ENCODE assay signal across 13 cellular contexts in genomic region chr20:14902432-14903089, GRCh38.
DNase-seq lines count a peak whose midpoint lies in the region; ATAC-seq and TF ChIP-seq lines count a peak whose summit lies in the region.
"Had no signal": no experiment of that assay in that cellular context is flagged by ENCODE, and none has a peak within 500 bp of the region (broad histone marks: within the 10 kb centered on the region; RNA-seq: fewer than 3 reads in every experiment).

No MANE protein-coding gene starts in this region.

- H3K4me1 Mint-ChIP-seq in WTC11: peaks cover 13% of the 10 kb centered on the region
- H3K4me1 Mint-ChIP-seq: B cell had no signal

- no peak overlapping the region for H3K27ac ChIP-seq in WERI-Rb-1
- H3K27ac ChIP-seq: SK-N-MC had no signal

- DNase-seq in MV-4-11 (lab: John Stamatoyannopoulos, UW): peak; percentile 95
- no peak for DNase-seq in WTC11 (ENCODE audit: low spot score)
- DNase-seq in NCI-H1092 treated with DMSO at 0.1 percent for 48 hours (lab: John Stamatoyannopoulos, UW): no peak
- no peak for DNase-seq in WERI-Rb-1
- no peak for DNase-seq in NCI-H748 treated with DMSO at 0.1 percent for 48 hours (lab: John Stamatoyannopoulos, UW)
- DNase-seq: NCI-H2171 treated with DMSO at 0.1 percent for 48 hours; stimulated activated CD4-positive, alpha-beta T cell treated with anti-CD3 and anti-CD28 coated beads, Interleukin-2, amount 100 ng/mL, for 24 hours had no signal

- no peaks in the 10 kb centered on the region for H3K27me3 ChIP-seq in WERI-Rb-1 (ENCODE audit: insufficient read depth, low read depth, severe bottlenecking)

- TF ChIP-seq CTCF in WTC11 (IDR thresholded peaks at IDR 0.05) (no peak), WERI-Rb-1 (IDR thresholded peaks at IDR 0.05; ENCODE audit: low read depth, low read length) (no peak)

- POLR2A ChIA-PET in WTC11 (lab: Charles Lee): no interaction called here

- no peak overlapping the region for H3K27ac Mint-ChIP-seq in WTC11
- H3K27ac Mint-ChIP-seq: B cell, IgD-negative memory B cell had no signal

- no peak overlapping the region for H3K4me3 Mint-ChIP-seq in WTC11
- H3K4me3 Mint-ChIP-seq: B cell, IgD-negative memory B cell had no signal

- peaks cover 3% of the 10 kb centered on the region for H3K36me3 Mint-ChIP-seq in WTC11
- H3K36me3 Mint-ChIP-seq: IgD-negative memory B cell had no signal

- no peak overlapping the region for H3K4me3 ChIP-seq in WERI-Rb-1 (ENCODE audit: low read depth, low read length)
- H3K4me3 ChIP-seq: SK-N-MC had no signal

- no peaks in the 10 kb centered on the region for H3K27me3 Mint-ChIP-seq in WTC11 (ENCODE audit: low read depth)

- no peaks in the 10 kb centered on the region for H3K36me3 ChIP-seq in WERI-Rb-1

- H3K9me3 Mint-ChIP-seq in WTC11: peaks cover 7% of the 10 kb centered on the region

- CTCF ChIA-PET in WTC11 (lab: Charles Lee): no interaction called here

- H3K9me3 ChIP-seq in WERI-Rb-1 (ENCODE audit: severe bottlenecking): no peaks in the 10 kb centered on the region

- ATAC-seq in GM18505 (IDR thresholded peaks at IDR 0.05; ENCODE audit: unreplicated experiment) (peak; percentile 89), GM21360 (IDR thresholded peaks at IDR 0.05; ENCODE audit: unreplicated experiment) (peak; percentile 90), HG02981 (IDR thresholded peaks at IDR 0.05; ENCODE audit: unreplicated experiment) (peak; percentile 96), WTC11 (no peak)

- no peak for TF ChIP-seq POLR2A in GM18505 (IDR thresholded peaks at IDR 0.05; ENCODE audit: borderline replicate concordance, extremely low read depth, insufficient read depth, insufficient read length)

TF ChIP-seq in WTC11, 78 proteins besides CTCF, POLR2A, EP300 and RAD21:
- TF ChIP-seq, protein P1, sequence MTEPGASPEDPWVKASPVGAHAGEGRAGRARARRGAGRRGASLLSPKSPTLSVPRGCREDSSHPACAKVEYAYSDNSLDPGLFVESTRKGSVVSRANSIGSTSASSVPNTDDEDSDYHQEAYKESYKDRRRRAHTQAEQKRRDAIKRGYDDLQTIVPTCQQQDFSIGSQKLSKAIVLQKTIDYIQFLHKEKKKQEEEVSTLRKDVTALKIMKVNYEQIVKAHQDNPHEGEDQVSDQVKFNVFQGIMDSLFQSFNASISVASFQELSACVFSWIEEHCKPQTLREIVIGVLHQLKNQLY (CRISPR knock-in tag; IDR thresholded peaks at IDR 0.05): no peak
- no peak for TF ChIP-seq GABPB1 (CRISPR knock-in tag; IDR thresholded peaks at IDR 0.05)
- no peak for TF ChIP-seq ZNF219 (CRISPR knock-in tag; IDR thresholded peaks at IDR 0.05; ENCODE audit: borderline replicate concordance)
- no peak for TF ChIP-seq ELF4 (CRISPR knock-in tag; IDR thresholded peaks at IDR 0.05; ENCODE audit: low read depth)
- no peak for TF ChIP-seq FOXJ3 (CRISPR knock-in tag; IDR thresholded peaks at IDR 0.05; ENCODE audit: borderline replicate concordance)
- no peak for TF ChIP-seq JUN (CRISPR knock-in tag; IDR thresholded peaks at IDR 0.05)
- no peak for TF ChIP-seq SMAD3 (CRISPR knock-in tag; IDR thresholded peaks at IDR 0.05; ENCODE audit: borderline replicate concordance)
- TF ChIP-seq ATF3 (CRISPR knock-in tag; conservative IDR thresholded peaks at IDR 0.05): no peak
- TF ChIP-seq PREB (CRISPR knock-in tag; IDR thresholded peaks at IDR 0.05; ENCODE audit: borderline replicate concordance): no peak
- no peak for TF ChIP-seq HMGA2 (CRISPR knock-in tag; IDR thresholded peaks at IDR 0.05)
- no peak for TF ChIP-seq MYBL2 (CRISPR knock-in tag; IDR thresholded peaks at IDR 0.05)
- TF ChIP-seq, protein P2, sequence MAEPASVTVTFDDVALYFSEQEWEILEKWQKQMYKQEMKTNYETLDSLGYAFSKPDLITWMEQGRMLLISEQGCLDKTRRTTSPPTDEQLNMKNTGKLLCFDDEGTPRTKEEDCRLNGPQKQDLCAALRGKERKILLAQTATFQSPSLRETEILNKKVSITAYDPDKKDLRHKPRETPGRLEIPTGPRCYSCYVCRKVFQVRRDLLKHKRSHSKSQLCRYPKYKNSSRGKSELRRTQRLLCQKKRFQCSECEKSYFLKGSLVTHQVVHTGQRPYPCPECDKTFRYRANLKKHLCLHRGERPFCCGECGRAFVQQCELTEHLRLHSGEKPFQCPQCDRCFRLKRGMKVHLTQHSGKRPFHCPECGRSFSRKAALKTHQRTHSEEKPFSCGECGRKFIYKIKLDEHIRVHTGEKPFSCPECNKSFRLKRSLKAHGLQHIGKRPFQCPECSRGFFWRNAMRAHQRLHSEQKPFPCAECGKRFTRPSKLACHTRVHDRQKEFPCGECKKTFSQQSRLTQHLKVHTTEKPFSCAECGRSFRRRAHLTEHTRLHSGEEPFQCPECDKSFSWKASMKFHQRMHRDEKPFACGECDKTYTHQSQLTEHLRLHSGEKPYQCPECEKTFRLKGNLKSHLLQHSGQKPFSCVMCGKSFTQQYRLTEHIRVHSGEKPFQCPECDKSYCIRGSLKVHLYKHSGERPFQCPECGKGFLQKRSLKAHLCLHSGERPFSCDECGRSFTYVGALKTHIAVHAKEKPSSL (CRISPR knock-in tag; conservative IDR thresholded peaks at IDR 0.05): no peak
- no peak for TF ChIP-seq NR3C1 (CRISPR knock-in tag; conservative IDR thresholded peaks at IDR 0.05; ENCODE audit: low read depth)
- no peak for TF ChIP-seq NR1H2 (CRISPR knock-in tag; IDR thresholded peaks at IDR 0.05)
- TF ChIP-seq GTF2I (CRISPR knock-in tag; conservative IDR thresholded peaks at IDR 0.05): no peak
- no peak for TF ChIP-seq TCF7 (CRISPR knock-in tag; IDR thresholded peaks at IDR 0.05; ENCODE audit: low read depth)
- no peak for TF ChIP-seq FOXP1 (CRISPR knock-in tag; IDR thresholded peaks at IDR 0.05; ENCODE audit: borderline replicate concordance)
- TF ChIP-seq, protein P3, sequence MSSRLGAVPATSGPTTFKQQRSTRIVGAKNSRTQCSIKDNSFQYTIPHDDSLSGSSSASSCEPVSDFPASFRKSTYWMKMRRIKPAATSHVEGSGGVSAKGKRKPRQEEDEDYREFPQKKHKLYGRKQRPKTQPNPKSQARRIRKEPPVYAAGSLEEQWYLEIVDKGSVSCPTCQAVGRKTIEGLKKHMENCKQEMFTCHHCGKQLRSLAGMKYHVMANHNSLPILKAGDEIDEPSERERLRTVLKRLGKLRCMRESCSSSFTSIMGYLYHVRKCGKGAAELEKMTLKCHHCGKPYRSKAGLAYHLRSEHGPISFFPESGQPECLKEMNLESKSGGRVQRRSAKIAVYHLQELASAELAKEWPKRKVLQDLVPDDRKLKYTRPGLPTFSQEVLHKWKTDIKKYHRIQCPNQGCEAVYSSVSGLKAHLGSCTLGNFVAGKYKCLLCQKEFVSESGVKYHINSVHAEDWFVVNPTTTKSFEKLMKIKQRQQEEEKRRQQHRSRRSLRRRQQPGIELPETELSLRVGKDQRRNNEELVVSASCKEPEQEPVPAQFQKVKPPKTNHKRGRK (CRISPR knock-in tag; IDR thresholded peaks at IDR 0.05; ENCODE audit: borderline replicate concordance): no peak
